1 cellular context compared by ENCODE assay signal in genomic region chr19:4523306-4524110, GRCh38.
TF ChIP-seq lines count a peak whose summit lies in the region.

No MANE protein-coding gene starts in this region.

TF ChIP-seq in HepG2, 621 proteins besides CTCF, POLR2A, EP300 and RAD21 (continued from another document and continues in another):
- no peak for TF ChIP-seq GMEB1 (CRISPR knock-in tag; IDR thresholded peaks at IDR 0.05; ENCODE audit: borderline replicate concordance)
- TF ChIP-seq TIGD3 (CRISPR knock-in tag; IDR thresholded peaks at IDR 0.05; ENCODE audit: borderline replicate concordance): no peak
- TF ChIP-seq MAX (IDR thresholded peaks at IDR 0.05): 0 out of 2 replicates have a peak, but pooled peaks have one; percentile 42
- peak; percentile 32; the same call in 1 of the 2 replicates for TF ChIP-seq TFDP2 (CRISPR knock-in tag; IDR thresholded peaks at IDR 0.05)
- TF ChIP-seq LCORL (IDR thresholded peaks at IDR 0.05): no peak
- peak; percentile 94 for TF ChIP-seq LCORL (CRISPR knock-in tag; IDR thresholded peaks at IDR 0.05)
- TF ChIP-seq GPN1 (CRISPR knock-in tag; IDR thresholded peaks at IDR 0.05; ENCODE audit: borderline replicate concordance): no peak
- TF ChIP-seq USF2 (IDR thresholded peaks at IDR 0.05; ENCODE audit: low read depth, low read length): no peak
- no peak for TF ChIP-seq USF2 (CRISPR knock-in tag; IDR thresholded peaks at IDR 0.05; ENCODE audit: borderline replicate concordance)
- TF ChIP-seq ZNF781 (CRISPR knock-in tag; IDR thresholded peaks at IDR 0.05; ENCODE audit: borderline replicate concordance, not compliant biosample characterization): no peak
- TF ChIP-seq TRIM24 (CRISPR knock-in tag; IDR thresholded peaks at IDR 0.05): 0 out of 2 replicates have a peak, but pooled peaks have one; percentile 6
- TF ChIP-seq PAXIP1 (CRISPR knock-in tag; conservative IDR thresholded peaks at IDR 0.05): peak; percentile 72
- no peak for TF ChIP-seq GMEB2 (CRISPR knock-in tag; IDR thresholded peaks at IDR 0.05; ENCODE audit: low read depth)
- TF ChIP-seq SOX5 (CRISPR knock-in tag; IDR thresholded peaks at IDR 0.05; ENCODE audit: borderline replicate concordance): 0 out of 2 replicates have a peak, but pooled peaks have one; percentile 45
- peak; percentile 52 to 82; a peak in 3 of 4 replicates for TF ChIP-seq HMGXB4 (CRISPR knock-in tag; IDR thresholded peaks at IDR 0.05; ENCODE audit: borderline replicate concordance in 1 of 2, low read depth in 1 of 2)
- peak; percentile 31 for TF ChIP-seq CBX1 (IDR thresholded peaks at IDR 0.05; ENCODE audit: low read depth)
- TF ChIP-seq RORA (CRISPR knock-in tag; IDR thresholded peaks at IDR 0.05): no peak
- TF ChIP-seq MIER2 (CRISPR knock-in tag; IDR thresholded peaks at IDR 0.05): no peak
- 0 out of 2 replicates have a peak, but pooled peaks have one; percentile 55 for TF ChIP-seq EEA1 (CRISPR knock-in tag; IDR thresholded peaks at IDR 0.05; ENCODE audit: borderline replicate concordance)
- no peak for TF ChIP-seq NFAT5 (CRISPR knock-in tag; IDR thresholded peaks at IDR 0.05)
- no peak for TF ChIP-seq ATF4 (CRISPR knock-in tag; IDR thresholded peaks at IDR 0.05)
- no peak for TF ChIP-seq ZSCAN30 (CRISPR knock-in tag; IDR thresholded peaks at IDR 0.05)
- no peak for TF ChIP-seq ZFP1 (CRISPR knock-in tag; IDR thresholded peaks at IDR 0.05)
- TF ChIP-seq ZNF552 (CRISPR knock-in tag; IDR thresholded peaks at IDR 0.05; ENCODE audit: borderline replicate concordance): no peak
- TF ChIP-seq HNRNPH1 (optimal IDR thresholded peaks at IDR 0.05; ENCODE audit: low read depth, low read length): no peak
- TF ChIP-seq MYNN (CRISPR knock-in tag; IDR thresholded peaks at IDR 0.05; ENCODE audit: low read depth): no peak
- TF ChIP-seq ZNF224 (CRISPR knock-in tag; IDR thresholded peaks at IDR 0.05): no peak
